In the genomic region with DNA sequence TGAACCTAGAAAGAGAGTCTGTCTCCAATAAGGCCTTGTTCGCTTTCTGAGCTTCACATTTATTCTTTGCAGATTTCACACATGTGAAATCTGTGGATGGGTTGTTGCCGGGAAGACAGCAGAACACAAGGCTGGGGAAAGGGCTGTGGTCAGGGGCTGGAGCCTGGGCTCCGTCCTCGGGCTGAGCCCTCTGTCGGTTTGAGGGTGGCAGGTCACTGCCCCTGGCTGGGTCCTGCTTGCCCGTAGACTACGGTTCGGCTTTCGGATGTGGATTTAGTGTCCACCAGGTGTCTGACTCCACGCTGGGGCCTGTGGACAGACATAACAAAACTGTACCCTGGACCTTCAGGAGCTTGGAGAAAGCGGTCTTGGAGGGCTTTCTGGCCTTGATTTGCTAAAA, we compare ENCODE assay signal across 17 cellular contexts.
"Had no signal": no experiment of that assay in that cellular context is flagged by ENCODE, and none has a peak within 500 bp of the region (broad histone marks: within the 10 kb centered on the region; RNA-seq: fewer than 3 reads in every experiment).

No MANE protein-coding gene starts in this region.

- H3K27ac Mint-ChIP-seq: IgD-negative memory B cell had no signal

- H3K9me2 ChIP-seq: SK-N-SH had no signal

- H3K36me3 Mint-ChIP-seq: IgD-negative memory B cell had no signal

- H3K4me2 ChIP-seq: SK-N-SH had no signal

- ATAC-seq: Panc1 had no signal

- H3K9me3 ChIP-seq: SK-N-SH had no signal

- H3K9ac ChIP-seq: SK-N-SH had no signal

- DNase-seq: NCI-H1092, NCI-H1105 treated with DMSO at 0.1 percent for 48 hours, NCI-H1417 treated with DMSO at 0.1 percent for 48 hours, NCI-H146, NCI-H1694 treated with DMSO at 0.1 percent for 48 hours, NCI-H1930, NCI-H2081, NCI-H2107, NCI-H2227 treated with DMSO at 0.1 percent for 48 hours, NCI-H524 treated with DMSO at 0.1 percent for 48 hours, NCI-H774, SHP77, SK-N-SH had no signal

- H3K27ac ChIP-seq: HL-60, RWPE1 had no signal

- H3K4me3 Mint-ChIP-seq: IgD-negative memory B cell had no signal

- H3K4me1 Mint-ChIP-seq: IgD-negative memory B cell had no signal
